Comparison of ENCODE assay signal across 27 cellular contexts in the genomic region with DNA sequence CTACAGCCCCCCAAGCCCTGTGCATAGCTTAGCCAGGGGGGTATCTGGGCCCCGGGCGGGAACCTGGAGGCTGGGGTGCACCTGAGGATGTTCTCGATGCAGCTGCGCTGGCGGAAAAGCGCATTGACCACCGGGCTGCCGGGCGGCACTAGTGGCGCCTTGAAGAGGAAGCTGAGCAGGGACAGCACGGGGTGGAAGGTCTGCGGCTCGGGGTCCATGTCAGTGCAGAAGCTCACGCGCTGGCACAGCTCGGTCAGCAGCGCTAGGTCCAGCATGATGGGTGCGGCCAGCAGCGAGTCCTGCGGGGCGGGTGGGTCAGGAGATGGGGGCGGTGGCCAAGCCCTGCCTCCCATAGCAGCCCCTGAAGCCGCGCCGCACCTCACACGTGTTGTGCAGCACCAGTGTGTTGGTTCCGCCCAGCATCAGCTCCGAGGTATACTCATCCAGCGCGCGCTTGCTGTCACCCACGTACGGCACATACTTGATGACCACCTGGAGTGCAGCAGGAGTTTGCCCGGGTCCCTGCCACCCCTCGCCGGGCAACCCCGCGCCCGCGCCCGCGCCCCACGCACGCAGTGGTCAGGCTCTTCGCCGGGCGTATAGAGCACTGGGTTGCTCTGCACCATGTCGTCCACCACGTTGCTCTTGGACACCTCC. TPM values are rescaled to one million over a fixed set of nuclear protein-coding genes. Genes with fewer than 3 reads are reported as not detected.
DNase-seq lines count a peak whose midpoint lies in the region; ATAC-seq, FAIRE-seq and TF ChIP-seq lines count a peak whose summit lies in the region.
"Had no signal": no experiment of that assay in that cellular context is flagged by ENCODE, and none has a peak within 500 bp of the region (broad histone marks: within the 10 kb centered on the region; RNA-seq: fewer than 3 reads in every experiment).

No MANE protein-coding gene starts in this region.

- CTCF ChIA-PET in activated naive CD4-positive, alpha-beta T cell treated with anti-CD3 and anti-CD28 coated beads for 36 hours (lab: Charles Lee): interaction anchor here (1.3 kb wide), 1 partner anchor 16 kb away, joined by 4 read pairs; no protein-coding TSS in a partner anchor
- CTCF ChIA-PET in endothelial cell of umbilical vein (lab: Charles Lee): no interaction called here
- CTCF ChIA-PET in activated CD8-positive, alpha-beta T cell treated with anti-CD3 and anti-CD28 coated beads, Interleukin-2, amount 10 ng/mL, durations not matched to agents 7 days and 5 days (lab: Charles Lee): interaction anchor here (0.7 kb wide), 1 partner anchor 16 kb away, joined by 3 read pairs; no protein-coding TSS in a partner anchor

- intact Hi-C loops in activated naive CD4-positive, alpha-beta T cell treated with anti-CD3 and anti-CD28 coated beads for 36 hours (cut with micrococcal nuclease): no loop called here
- intact Hi-C loops in endothelial cell of umbilical vein (cut with micrococcal nuclease) (no loop called here), spleen (cut with DNase I; ENCODE audit: low total_unique reads) (no loop called here)

- H3K9ac ChIP-seq in endothelial cell of umbilical vein (replicated peaks; ENCODE audit: extremely low read depth, insufficient read depth, low read length): no peak overlapping the region

- BruUV-seq in endothelial cell of umbilical vein (replicated peaks; lab: Mats Ljungman, UMichigan): TSS peak; percentile 33

- H3K27me3 ChIP-seq in endothelial cell of umbilical vein (ENCODE audit: control insufficient read depth in 2 of 2, insufficient read depth in 2 of 2, low read length in 2 of 2) (no peaks in the 10 kb centered on the region), spleen (replicated peaks in 1 of 7) (peaks cover 0 to 36% (median 0%) of the 10 kb centered on the region in 7 donors)
- H3K27me3 ChIP-seq: upper lobe of left lung had no signal

- H3K9me3 Mint-ChIP-seq in activated naive CD4-positive, alpha-beta T cell treated with anti-CD3 and anti-CD28 coated beads for 36 hours: no peaks in the 10 kb centered on the region
- peaks cover 8% of the 10 kb centered on the region for H3K9me3 Mint-ChIP-seq in HFFc6
- no peaks in the 10 kb centered on the region for H3K9me3 Mint-ChIP-seq in activated T-cell treated with anti-CD3 and anti-CD28 coated beads, Interleukin-2, amount 50 U/mL, for 72 hours
- no peaks in the 10 kb centered on the region for H3K9me3 Mint-ChIP-seq in activated CD8-positive, alpha-beta T cell treated with anti-CD3 and anti-CD28 coated beads, Interleukin-2, amount 10 ng/mL, durations not matched to agents 7 days and 5 days (ENCODE audit: insufficient read depth)
- H3K9me3 Mint-ChIP-seq: activated CD4-positive, alpha-beta T cell treated with anti-CD3 and anti-CD28 coated beads, Interleukin-2, amount 10 ng/mL, durations not matched to agents 7 days and 5 days had no signal

- FAIRE-seq in endothelial cell of umbilical vein (lab: Jason Lieb, UNC): no peak
- FAIRE-seq: A549, endometrium, HTR-8/SVneo, islet of Langerhans had no signal

- H3K27me3 Mint-ChIP-seq in activated naive CD4-positive, alpha-beta T cell treated with anti-CD3 and anti-CD28 coated beads for 36 hours (ENCODE audit: low read depth): no peaks in the 10 kb centered on the region
- peaks cover 21% of the 10 kb centered on the region for H3K27me3 Mint-ChIP-seq in HFFc6 (ENCODE audit: insufficient read depth)
- no peaks in the 10 kb centered on the region for H3K27me3 Mint-ChIP-seq in activated T-cell treated with anti-CD3 and anti-CD28 coated beads, Interleukin-2, amount 50 U/mL, for 72 hours (ENCODE audit: low read depth)
- H3K27me3 Mint-ChIP-seq in activated CD8-positive, alpha-beta T cell treated with anti-CD3 and anti-CD28 coated beads, Interleukin-2, amount 10 ng/mL, durations not matched to agents 7 days and 5 days (ENCODE audit: low read depth): no peaks in the 10 kb centered on the region
- H3K27me3 Mint-ChIP-seq: activated CD4-positive, alpha-beta T cell treated with anti-CD3 and anti-CD28 coated beads, Interleukin-2, amount 10 ng/mL, durations not matched to agents 7 days and 5 days had no signal

- H3K4me1 Mint-ChIP-seq in activated naive CD4-positive, alpha-beta T cell treated with anti-CD3 and anti-CD28 coated beads for 36 hours (ENCODE audit: low read depth): peaks cover 21% of the 10 kb centered on the region
- H3K4me1 Mint-ChIP-seq in HFFc6 (ENCODE audit: low read depth): peaks cover 19% of the 10 kb centered on the region
- peaks cover 20% of the 10 kb centered on the region for H3K4me1 Mint-ChIP-seq in activated T-cell treated with anti-CD3 and anti-CD28 coated beads, Interleukin-2, amount 50 U/mL, for 72 hours (ENCODE audit: low read depth)
- H3K4me1 Mint-ChIP-seq in activated CD8-positive, alpha-beta T cell treated with anti-CD3 and anti-CD28 coated beads, Interleukin-2, amount 10 ng/mL, durations not matched to agents 7 days and 5 days (ENCODE audit: low read depth): peaks cover 47% of the 10 kb centered on the region

- TF ChIP-seq CTCF in HFFc6 (IDR thresholded peaks at IDR 0.05) (no peak), endothelial cell of umbilical vein (IDR thresholded peaks at IDR 0.05; ENCODE audit: extremely low read depth in 1 of 2, insufficient read depth in 1 of 2, low read depth in 1 of 2, low read length in 2 of 2) (no peak), spleen (IDR thresholded peaks at IDR 0.05 in 8 of 11, conservative IDR thresholded peaks at IDR 0.05 in 3 of 11) (no peak)

- TF ChIP-seq POLR2A in endothelial cell of umbilical vein (IDR thresholded peaks at IDR 0.05; ENCODE audit: low read depth, low read length) (no peak), spleen (IDR thresholded peaks at IDR 0.05) (no peak)

- POLR2A ChIA-PET in endothelial cell of umbilical vein (lab: Charles Lee): interaction anchor here (0.6 kb wide), 1 partner anchor 119 kb away, joined by 3 read pairs; no protein-coding TSS in a partner anchor
- POLR2A ChIA-PET in activated CD8-positive, alpha-beta T cell treated with anti-CD3 and anti-CD28 coated beads, Interleukin-2, amount 10 ng/mL, durations not matched to agents 7 days and 5 days (lab: Charles Lee): no interaction called here

- no peak overlapping the region for H2AFZ ChIP-seq in endothelial cell of umbilical vein (ENCODE audit: low read depth, low read length)

- H3K4me1 ChIP-seq in endothelial cell of umbilical vein (ENCODE audit: control insufficient read depth, extremely low read depth, insufficient read depth, low read length) (peaks cover 14% of the 10 kb centered on the region), spleen (peaks cover 22 to 99% (median 64%) of the 10 kb centered on the region in 6 donors)

- H3K36me3 ChIP-seq in endothelial cell of umbilical vein (ENCODE audit: control insufficient read depth in 2 of 2, extremely low read depth in 1 of 2, insufficient read depth in 2 of 2, low read length in 2 of 2) (peaks cover 0 to 2% of the 10 kb centered on the region in 2 experiments), spleen (peaks cover 0 to 30% (median 2%) of the 10 kb centered on the region in 6 donors)
- H3K36me3 ChIP-seq: prostate gland had no signal

- H3K27ac Mint-ChIP-seq in activated naive CD4-positive, alpha-beta T cell treated with anti-CD3 and anti-CD28 coated beads for 36 hours: no peak overlapping the region
- H3K27ac Mint-ChIP-seq in HFFc6: no peak overlapping the region
- no peak overlapping the region for H3K27ac Mint-ChIP-seq in activated T-cell treated with anti-CD3 and anti-CD28 coated beads, Interleukin-2, amount 50 U/mL, for 72 hours
- no peak overlapping the region for H3K27ac Mint-ChIP-seq in activated CD8-positive, alpha-beta T cell treated with anti-CD3 and anti-CD28 coated beads, Interleukin-2, amount 10 ng/mL, durations not matched to agents 7 days and 5 days
- H3K27ac Mint-ChIP-seq: activated CD4-positive, alpha-beta T cell treated with anti-CD3 and anti-CD28 coated beads, Interleukin-2, amount 10 ng/mL, durations not matched to agents 7 days and 5 days had no signal

- H3K27ac ChIP-seq in endothelial cell of umbilical vein (ENCODE audit: insufficient read depth, low read depth, low read length): no peak overlapping the region
- H3K27ac ChIP-seq in spleen: no peak overlapping the region
- H3K27ac ChIP-seq: A549, lower lobe of right lung, skin epidermis had no signal

- DNase-seq in activated naive CD4-positive, alpha-beta T cell treated with anti-CD3 and anti-CD28 coated beads for 36 hours: no peak
- DNase-seq in activated naive CD4-positive, alpha-beta T cell treated with anti-CD3 and anti-CD28 coated beads, Interleukin-2, amount 50 U/mL, for 16 hours: no peak
- DNase-seq in HFFc6 (no peak), endothelial cell of umbilical vein (ENCODE audit: low read depth, low spot score) (no peak), spleen (peak; percentile 79), inferior parietal cortex (ENCODE audit: extremely low spot score) (no peak)
- DNase-seq in activated T-cell treated with anti-CD3 and anti-CD28 coated beads, Interleukin-2, amount 50 U/mL, for 72 hours: no peak
- DNase-seq in activated CD8-positive, alpha-beta T cell treated with anti-CD3 and anti-CD28 coated beads, Interleukin-2, amount 10 ng/mL, durations not matched to agents 7 days and 5 days: no peak
- DNase-seq: activated CD4-positive, alpha-beta T cell treated with anti-CD3 and anti-CD28 coated beads, Interleukin-2, amount 10 ng/mL, durations not matched to agents 7 days and 5 days; activated CD8-positive, alpha-beta memory T cell treated with anti-CD3 and anti-CD28 coated beads, Interleukin-2, amount 50 U/mL, for 48 hours; activated gamma-delta T cell treated with Interleukin-2 at 50 U/mL for 16 hours; anterior cingulate cortex; lower lobe of right lung; NCI-H1092; NCI-H2081; stimulated activated CD4-positive, alpha-beta T cell treated with anti-CD3 and anti-CD28 coated beads, Interleukin-2, amount 100 ng/mL, for 48 hours; stomach; SW 1271 had no signal

- H4K20me1 ChIP-seq in endothelial cell of umbilical vein (replicated peaks; ENCODE audit: control insufficient read depth, extremely low read depth, insufficient read depth, low read length): no peaks in the 10 kb centered on the region

- H3K9me3 ChIP-seq in endothelial cell of umbilical vein (replicated peaks; ENCODE audit: control insufficient read depth, insufficient read depth, low read length) (no peaks in the 10 kb centered on the region), spleen (no peaks in the 10 kb centered on the region)
- H3K9me3 ChIP-seq: A549, lower lobe of right lung, prostate gland, stomach, upper lobe of left lung had no signal

- dilution Hi-C loops in endothelial cell of umbilical vein (cut with MboI; ENCODE audit: extremely low pct_ligation_motif_present, low sequenced_read_pairs): no loop called here

- H3K9me1 ChIP-seq in endothelial cell of umbilical vein (replicated peaks; ENCODE audit: control insufficient read depth, extremely low read depth, insufficient read depth, low read length): no peaks in the 10 kb centered on the region

- peaks cover 1% of the 10 kb centered on the region for H3K79me2 ChIP-seq in endothelial cell of umbilical vein (ENCODE audit: control insufficient read depth, insufficient read depth, low read length)

- peak overlapping the region; percentile 9 for H3K4me3 Mint-ChIP-seq in activated naive CD4-positive, alpha-beta T cell treated with anti-CD3 and anti-CD28 coated beads for 36 hours
- 0 out of 2 replicates have a peak overlapping the region, but pooled peaks have one; percentile 57 for H3K4me3 Mint-ChIP-seq in HFFc6
- H3K4me3 Mint-ChIP-seq in activated T-cell treated with anti-CD3 and anti-CD28 coated beads, Interleukin-2, amount 50 U/mL, for 72 hours: no peak overlapping the region
- H3K4me3 Mint-ChIP-seq in activated CD8-positive, alpha-beta T cell treated with anti-CD3 and anti-CD28 coated beads, Interleukin-2, amount 10 ng/mL, durations not matched to agents 7 days and 5 days: no peak overlapping the region

- peaks cover 2% of the 10 kb centered on the region for H3K36me3 Mint-ChIP-seq in activated naive CD4-positive, alpha-beta T cell treated with anti-CD3 and anti-CD28 coated beads for 36 hours (ENCODE audit: low read depth)
- H3K36me3 Mint-ChIP-seq in HFFc6 (ENCODE audit: low read depth): peaks cover 14% of the 10 kb centered on the region
- H3K36me3 Mint-ChIP-seq in activated T-cell treated with anti-CD3 and anti-CD28 coated beads, Interleukin-2, amount 50 U/mL, for 72 hours (ENCODE audit: insufficient read depth in 2 of 2): peaks cover 0 to 2% of the 10 kb centered on the region in 2 donors
- peaks cover 25% of the 10 kb centered on the region for H3K36me3 Mint-ChIP-seq in activated CD8-positive, alpha-beta T cell treated with anti-CD3 and anti-CD28 coated beads, Interleukin-2, amount 10 ng/mL, durations not matched to agents 7 days and 5 days (ENCODE audit: low read depth)

- no peak overlapping the region for H3K4me3 ChIP-seq in endothelial cell of umbilical vein (replicated peaks in 1 of 3; ENCODE audit: insufficient read depth in 1 of 3, low read depth in 1 of 3, low read length in 3 of 3)
- H3K4me3 ChIP-seq in spleen: no peak overlapping the region
- H3K4me3 ChIP-seq: A549, lower lobe of right lung, prostate gland, skin epidermis, stomach, upper lobe of left lung had no signal

- no peak overlapping the region for H3K4me2 ChIP-seq in endothelial cell of umbilical vein (ENCODE audit: insufficient read depth, low read length)
- H3K4me2 ChIP-seq: A549 had no signal

- no peak for ATAC-seq in activated T-cell treated with anti-CD3 and anti-CD28 coated beads, Interleukin-2, amount 50 U/mL, for 72 hours (replicated peaks in 1 of 2)
- no peak for ATAC-seq in activated CD8-positive, alpha-beta T cell treated with anti-CD3 and anti-CD28 coated beads, Interleukin-2, amount 10 ng/mL, durations not matched to agents 7 days and 5 days
- ATAC-seq: A549, lower lobe of right lung had no signal

- WGBS in spleen, 5 donors: 91 to 95% (median 92%) methylated on average over 29 to 49 of the region's 49 CpGs

RNA-seq across cellular contexts. Expression of gene ISYNA1, which starts 2.6 kb away (rescaled TPM):
- 10 to 100 TPM; 12.3 to 14.3 TPM for total RNA-seq in activated naive CD4-positive, alpha-beta T cell treated with anti-CD3 and anti-CD28 coated beads for 36 hours
- total RNA-seq in HFFc6 (2021; fragmentation: NEBNext Ultra II Directional; extraction: Animal tissue kit (Norgen Biotek cat#: 25700)): 1 to 10 TPM; 2.3 to 3.7 (median 3.2) TPM
- total RNA-seq in endothelial cell of umbilical vein (70.2 and 74.1 TPM in 2 replicates), spleen (10 to 100 TPM; 37.5 to 82.3 (median 44.4) TPM)
- polyA plus RNA-seq in endothelial cell of umbilical vein (69.0 and 85.0 TPM in 2 replicates), spleen (10 to 100 TPM; 31.7 to 58.2 (median 49.0) TPM)
- polyA plus RNA-seq in endothelial cell of umbilical vein (2011; cell fraction: cytosol; rRNA removed): 32.0 and 38.7 TPM in 2 replicates
- polyA plus RNA-seq in endothelial cell of umbilical vein (2011; cell fraction: nucleus; rRNA removed): 145 and 173 TPM in 2 replicates
- polyA plus RNA-seq in endothelial cell of umbilical vein (2012): 38.7 and 63.2 TPM in 2 replicates
- polyA minus RNA-seq in endothelial cell of umbilical vein: 26.2 and 34.8 TPM in 2 replicates
- polyA minus RNA-seq in endothelial cell of umbilical vein (2011; cell fraction: cytosol; rRNA and poly(A)+ RNA removed): not detected
- 12.2 and 26.3 TPM in 2 replicates for polyA minus RNA-seq in endothelial cell of umbilical vein (2011; cell fraction: nucleus; rRNA and poly(A)+ RNA removed)
- 10 to 100 TPM; 20.5 to 24.8 TPM for total RNA-seq in activated T-cell treated with anti-CD3 and anti-CD28 coated beads, Interleukin-2, amount 50 U/mL, for 72 hours
- total RNA-seq in activated CD8-positive, alpha-beta T cell treated with anti-CD3 and anti-CD28 coated beads, Interleukin-2, amount 10 ng/mL, durations not matched to agents 7 days and 5 days: 10 to 100 TPM; 26.7 to 33.5 TPM

RNA-seq across cellular contexts. Expression of gene SSBP4, which starts 16.1 kb away (rescaled TPM):
- 10 to 100 TPM; 62.6 to 71.4 TPM for total RNA-seq in activated naive CD4-positive, alpha-beta T cell treated with anti-CD3 and anti-CD28 coated beads for 36 hours
- total RNA-seq in HFFc6 (2021; fragmentation: NEBNext Ultra II Directional; extraction: Animal tissue kit (Norgen Biotek cat#: 25700)): 10 to 100 TPM; 76.4 to 84.3 (median 80.4) TPM
- total RNA-seq in endothelial cell of umbilical vein: 140 and 151 TPM in 2 replicates
- polyA plus RNA-seq in endothelial cell of umbilical vein: 89.6 and 116 TPM in 2 replicates
- polyA plus RNA-seq in endothelial cell of umbilical vein (2011; cell fraction: cytosol; rRNA removed): 43.5 and 75.7 TPM in 2 replicates
- polyA plus RNA-seq in endothelial cell of umbilical vein (2011; cell fraction: nucleus; rRNA removed): 116 and 121 TPM in 2 replicates
- 50.5 and 101 TPM in 2 replicates for polyA plus RNA-seq in endothelial cell of umbilical vein (2012)
- polyA minus RNA-seq in endothelial cell of umbilical vein: 12.7 and 21.8 TPM in 2 replicates
- polyA minus RNA-seq in endothelial cell of umbilical vein (2011; cell fraction: cytosol; rRNA and poly(A)+ RNA removed): 32.1 TPM
- polyA minus RNA-seq in endothelial cell of umbilical vein (2011; cell fraction: nucleus; rRNA and poly(A)+ RNA removed): 27.4 and 63.5 TPM in 2 replicates
- total RNA-seq in spleen: 100 to 1,000 TPM in 1 of 7 donors, 10 to 100 TPM in 6; 56.3 to 103 (median 82.4) TPM
- polyA plus RNA-seq in spleen: 100 to 1,000 TPM in 1 of 3 donors, 10 to 100 TPM in 2; 80.6 to 143 (median 94.9) TPM
- total RNA-seq in activated T-cell treated with anti-CD3 and anti-CD28 coated beads, Interleukin-2, amount 50 U/mL, for 72 hours: 10 to 100 TPM; 46.8 to 48.1 TPM
- 100 to 1,000 TPM; 198 to 204 TPM for total RNA-seq in activated CD8-positive, alpha-beta T cell treated with anti-CD3 and anti-CD28 coated beads, Interleukin-2, amount 10 ng/mL, durations not matched to agents 7 days and 5 days

RNA-seq across cellular contexts. Expression of gene LRRC25, which starts 37.9 kb away (rescaled TPM):
- not detected for total RNA-seq in activated naive CD4-positive, alpha-beta T cell treated with anti-CD3 and anti-CD28 coated beads for 36 hours
- total RNA-seq in HFFc6 (2021; fragmentation: NEBNext Ultra II Directional; extraction: Animal tissue kit (Norgen Biotek cat#: 25700)): not detected
- total RNA-seq in endothelial cell of umbilical vein (not detected in 2 replicates), spleen (100 to 1,000 TPM in 3 of 7 donors, 10 to 100 TPM in 4; 82.2 to 164 (median 90.5) TPM)
- polyA plus RNA-seq in endothelial cell of umbilical vein (not detected in 2 replicates), spleen (10 to 100 TPM; 14.6 to 32.2 (median 16.0) TPM)
- not detected in 2 replicates for polyA plus RNA-seq in endothelial cell of umbilical vein (2011; cell fraction: cytosol; rRNA removed)
- not detected in 2 replicates for polyA plus RNA-seq in endothelial cell of umbilical vein (2011; cell fraction: nucleus; rRNA removed)
- polyA plus RNA-seq in endothelial cell of umbilical vein (2012): not detected in 2 replicates
- polyA minus RNA-seq in endothelial cell of umbilical vein: not detected in 2 replicates
- polyA minus RNA-seq in endothelial cell of umbilical vein (2011; cell fraction: cytosol; rRNA and poly(A)+ RNA removed): not detected
- polyA minus RNA-seq in endothelial cell of umbilical vein (2011; cell fraction: nucleus; rRNA and poly(A)+ RNA removed): not detected in 2 replicates
- total RNA-seq in activated T-cell treated with anti-CD3 and anti-CD28 coated beads, Interleukin-2, amount 50 U/mL, for 72 hours: not detected
- total RNA-seq in activated CD8-positive, alpha-beta T cell treated with anti-CD3 and anti-CD28 coated beads, Interleukin-2, amount 10 ng/mL, durations not matched to agents 7 days and 5 days: under 1 TPM; 0.53 to 0.68 TPM
- total RNA-seq: activated CD4-positive, alpha-beta T cell treated with anti-CD3 and anti-CD28 coated beads, Interleukin-2, amount 10 ng/mL, durations not matched to agents 7 days and 5 days; LHCN-M2; NCI-H460 had no signal
- polyA plus RNA-seq: A549 had no signal

RNA-seq across cellular contexts. Expression of gene GDF15, which starts 49.4 kb away (rescaled TPM):
- total RNA-seq in activated naive CD4-positive, alpha-beta T cell treated with anti-CD3 and anti-CD28 coated beads for 36 hours: under 1 TPM in 1 of 2 experiments, not detected in 1; 0.20 TPM
- 10 to 100 TPM; 21.3 to 36.9 (median 24.9) TPM for total RNA-seq in HFFc6 (2021; fragmentation: NEBNext Ultra II Directional; extraction: Animal tissue kit (Norgen Biotek cat#: 25700))
- total RNA-seq in endothelial cell of umbilical vein: 140 and 165 TPM in 2 replicates
- polyA plus RNA-seq in endothelial cell of umbilical vein: 206 and 343 TPM in 2 replicates
- 74.9 and 137 TPM in 2 replicates for polyA plus RNA-seq in endothelial cell of umbilical vein (2011; cell fraction: cytosol; rRNA removed)
- polyA plus RNA-seq in endothelial cell of umbilical vein (2011; cell fraction: nucleus; rRNA removed): 58.6 and 63.6 TPM in 2 replicates
- 252 and 264 TPM in 2 replicates for polyA plus RNA-seq in endothelial cell of umbilical vein (2012)
- polyA minus RNA-seq in endothelial cell of umbilical vein: 30.7 and 37.6 TPM in 2 replicates
- polyA minus RNA-seq in endothelial cell of umbilical vein (2011; cell fraction: cytosol; rRNA and poly(A)+ RNA removed): 27.1 TPM
- polyA minus RNA-seq in endothelial cell of umbilical vein (2011; cell fraction: nucleus; rRNA and poly(A)+ RNA removed): 12.8 and 28.4 TPM in 2 replicates
- 10 to 100 TPM in 2 of 7 donors, 1 to 10 TPM in 5; 1.9 to 34.3 (median 4.3) TPM for total RNA-seq in spleen
- 10 to 100 TPM in 1 of 3 donors, under 1 TPM in 2; 0.77 to 15.9 (median 0.96) TPM for polyA plus RNA-seq in spleen
- total RNA-seq in activated T-cell treated with anti-CD3 and anti-CD28 coated beads, Interleukin-2, amount 50 U/mL, for 72 hours: under 1 TPM in 1 of 2 donors, not detected in 1; 0.60 TPM
- total RNA-seq in activated CD8-positive, alpha-beta T cell treated with anti-CD3 and anti-CD28 coated beads, Interleukin-2, amount 10 ng/mL, durations not matched to agents 7 days and 5 days: not detected
- total RNA-seq: activated CD4-positive, alpha-beta T cell treated with anti-CD3 and anti-CD28 coated beads, Interleukin-2, amount 10 ng/mL, durations not matched to agents 7 days and 5 days had no signal

Comparison
In these comparisons a context has a peak if more than half of its experiments do, and no peak if none do; other contexts are left out.
1. H3K4me3 Mint-ChIP-seq: peak in activated naive CD4-positive, alpha-beta T cell treated with anti-CD3 and anti-CD28 coated beads for 36 hours (single experiment) and HFFc6 (single experiment); none in activated T-cell treated with anti-CD3 and anti-CD28 coated beads, Interleukin-2, amount 50 U/mL, for 72 hours (0 of 2) and activated CD8-positive, alpha-beta T cell treated with anti-CD3 and anti-CD28 coated beads, Interleukin-2, amount 10 ng/mL, durations not matched to agents 7 days and 5 days (single experiment).
2. RNA of gene LRRC25, which starts 37.9 kb away (total RNA-seq): 82.2 to 164 TPM in spleen; 0.53 to 0.68 TPM in activated CD8-positive, alpha-beta T cell treated with anti-CD3 and anti-CD28 coated beads, Interleukin-2, amount 10 ng/mL, durations not matched to agents 7 days and 5 days, not detected in activated naive CD4-positive, alpha-beta T cell treated with anti-CD3 and anti-CD28 coated beads for 36 hours, not detected in HFFc6, not detected in endothelial cell of umbilical vein and not detected in activated T-cell treated with anti-CD3 and anti-CD28 coated beads, Interleukin-2, amount 50 U/mL, for 72 hours; every median in the first group is over 10 times any median in the second.